In genomic region chr7:157429680-157430224, GRCh38 we compare ENCODE assay signal across 24 cellular contexts.
DNase-seq lines count a peak whose midpoint lies in the region; ATAC-seq, FAIRE-seq and TF ChIP-seq lines count a peak whose summit lies in the region.
"Had no signal": no experiment of that assay in that cellular context is flagged by ENCODE, and none has a peak within 500 bp of the region (broad histone marks: within the 10 kb centered on the region; RNA-seq: fewer than 3 reads in every experiment).

No MANE protein-coding gene starts in this region.

- no peaks in the 10 kb centered on the region for H3K36me3 Mint-ChIP-seq in stimulated activated effector memory CD8-positive, alpha-beta T cell treated with anti-CD3 and anti-CD28 coated beads, Interleukin-12 subunit alpha, Interleukin-12 subunit beta, amount 100 ng/mL, for 72 hours
- H3K36me3 Mint-ChIP-seq: CD8-positive, alpha-beta T cell had no signal

- intact Hi-C loops in lower lobe of right lung (cut with DNase I): no loop called here
- intact Hi-C loops in body of pancreas (cut with DNase I): no loop called here

- H3K27ac Mint-ChIP-seq in stimulated activated effector memory CD8-positive, alpha-beta T cell treated with anti-CD3 and anti-CD28 coated beads, Interleukin-12 subunit alpha, Interleukin-12 subunit beta, amount 100 ng/mL, for 72 hours: no peak overlapping the region
- H3K27ac Mint-ChIP-seq: CD8-positive, alpha-beta T cell had no signal

- ATAC-seq in lower lobe of right lung: no peak
- peak; percentile 12 for ATAC-seq in stimulated activated effector memory CD8-positive, alpha-beta T cell treated with anti-CD3 and anti-CD28 coated beads, Interleukin-12 subunit alpha, Interleukin-12 subunit beta, amount 100 ng/mL, for 72 hours
- ATAC-seq in body of pancreas: no peak
- ATAC-seq in HG02970 (IDR thresholded peaks at IDR 0.05; ENCODE audit: low FRiP score, unreplicated experiment): no peak
- ATAC-seq: A549; CD8-positive, alpha-beta T cell had no signal

- H3K27me3 ChIP-seq in bronchial epithelial cell (ENCODE audit: control insufficient read depth, insufficient read depth, low read length) (no peaks in the 10 kb centered on the region), lower lobe of right lung (ENCODE audit: low read depth) (no peaks in the 10 kb centered on the region), body of pancreas (no peaks in the 10 kb centered on the region)
- H3K27me3 ChIP-seq in effector memory CD4-positive, alpha-beta T cell (replicated peaks; ENCODE audit: control insufficient read depth, insufficient read depth, low read length, poor library complexity, severe bottlenecking): no peaks in the 10 kb centered on the region

- TF ChIP-seq CTCF in bronchial epithelial cell (IDR thresholded peaks at IDR 0.05; ENCODE audit: insufficient read depth, low read length, severe bottlenecking): no peak
- no peak for TF ChIP-seq CTCF in lower lobe of right lung (IDR thresholded peaks at IDR 0.05)
- TF ChIP-seq CTCF in body of pancreas (IDR thresholded peaks at IDR 0.05): no peak

- H3K4me3 Mint-ChIP-seq in stimulated activated effector memory CD8-positive, alpha-beta T cell treated with anti-CD3 and anti-CD28 coated beads, Interleukin-12 subunit alpha, Interleukin-12 subunit beta, amount 100 ng/mL, for 72 hours: no peak overlapping the region
- H3K4me3 Mint-ChIP-seq: CD8-positive, alpha-beta T cell had no signal

- H3K9me3 Mint-ChIP-seq in stimulated activated effector memory CD8-positive, alpha-beta T cell treated with anti-CD3 and anti-CD28 coated beads, Interleukin-12 subunit alpha, Interleukin-12 subunit beta, amount 100 ng/mL, for 72 hours: no peaks in the 10 kb centered on the region
- H3K9me3 Mint-ChIP-seq: CD8-positive, alpha-beta T cell had no signal

- H3K4me3 ChIP-seq in bronchial epithelial cell (ENCODE audit: low read depth, low read length) (no peak overlapping the region), lower lobe of right lung (no peak overlapping the region), body of pancreas (no peak overlapping the region)
- no peak overlapping the region for H3K4me3 ChIP-seq in effector memory CD4-positive, alpha-beta T cell (ENCODE audit: insufficient read depth, low read depth, low read length, poor library complexity, severe bottlenecking)
- H3K4me3 ChIP-seq: A549; BLaER1 treated with 17β-estradiol and CSF1 and Interleukin-3, amounts not matched to agents 10 nM and 100 nM had no signal

- peak; percentile 45 for DNase-seq in activated effector memory CD4-positive, alpha-beta T cell treated with anti-CD3 and anti-CD28 coated beads, Interleukin-2, amount 50 U/mL, for 16 hours
- DNase-seq in activated effector memory CD4-positive, alpha-beta T cell treated with Interleukin-2 at 50 U/mL for 16 hours: no peak
- DNase-seq in bronchial epithelial cell (ENCODE audit: low read depth) (no peak), lower lobe of right lung (peak; percentile 8), body of pancreas (no peak)
- DNase-seq in stimulated activated effector memory CD8-positive, alpha-beta T cell treated with anti-CD3 and anti-CD28 coated beads, Interleukin-12 subunit alpha, Interleukin-12 subunit beta, amount 100 ng/mL, for 72 hours (ENCODE audit: low spot score in 2 of 2): no peak
- no peak for DNase-seq in effector memory CD4-positive, alpha-beta T cell
- DNase-seq: AML-193, Caco-2, HCEC 1CT, IMR-90, NCI-H1092, NCI-H1417 treated with DMSO at 0.1 percent for 48 hours, NCI-H1694 treated with DMSO at 0.1 percent for 48 hours, NCI-H526 treated with DMSO at 0.1 percent for 48 hours, RPMI8226, SHP77 had no signal

- peaks cover 17% of the 10 kb centered on the region for H3K4me1 Mint-ChIP-seq in stimulated activated effector memory CD8-positive, alpha-beta T cell treated with anti-CD3 and anti-CD28 coated beads, Interleukin-12 subunit alpha, Interleukin-12 subunit beta, amount 100 ng/mL, for 72 hours

- no peak for TF ChIP-seq POLR2A in body of pancreas (IDR thresholded peaks at IDR 0.05)

- peaks cover 9% of the 10 kb centered on the region for H3K4me1 ChIP-seq in lower lobe of right lung
- H3K4me1 ChIP-seq in body of pancreas: peaks cover 6% of the 10 kb centered on the region
- H3K4me1 ChIP-seq in effector memory CD4-positive, alpha-beta T cell (ENCODE audit: control insufficient read depth, insufficient read depth, low read length, poor library complexity, severe bottlenecking): peaks cover 8% of the 10 kb centered on the region
- H3K4me1 ChIP-seq: Caco-2 had no signal

- H3K27ac ChIP-seq in lower lobe of right lung (no peak overlapping the region), body of pancreas (no peak overlapping the region)
- no peak overlapping the region for H3K27ac ChIP-seq in effector memory CD4-positive, alpha-beta T cell (ENCODE audit: insufficient read depth, low read length, poor library complexity, severe bottlenecking)
- H3K27ac ChIP-seq: A549; BLaER1 treated with 17β-estradiol and CSF1 and Interleukin-3, amounts not matched to agents 10 nM and 100 nM; KMS-11 had no signal

- H3K9me3 ChIP-seq in lower lobe of right lung: no peaks in the 10 kb centered on the region
- H3K9me3 ChIP-seq in body of pancreas: no peaks in the 10 kb centered on the region
- H3K9me3 ChIP-seq in effector memory CD4-positive, alpha-beta T cell (ENCODE audit: control insufficient read depth, low read length): no peaks in the 10 kb centered on the region
- H3K9me3 ChIP-seq: A549; BLaER1 treated with 17β-estradiol and CSF1 and Interleukin-3, amounts not matched to agents 10 nM and 100 nM; Caco-2 had no signal

- WGBS in body of pancreas, 2 donors: 70 to 76% methylated on average over 6 of the region's 6 CpGs

- H3K36me3 ChIP-seq in bronchial epithelial cell (ENCODE audit: control insufficient read depth, insufficient read depth, low read length): no peaks in the 10 kb centered on the region
- no peaks in the 10 kb centered on the region for H3K36me3 ChIP-seq in lower lobe of right lung
- no peaks in the 10 kb centered on the region for H3K36me3 ChIP-seq in body of pancreas (replicated peaks in 1 of 2; ENCODE audit: insufficient read depth in 1 of 2, low read depth in 2 of 2)
- no peaks in the 10 kb centered on the region for H3K36me3 ChIP-seq in effector memory CD4-positive, alpha-beta T cell (ENCODE audit: control insufficient read depth, insufficient read depth, low read length)

- FAIRE-seq in bronchial epithelial cell (lab: Jason Lieb, UNC): peak; percentile 47
- FAIRE-seq: A549, G401.6, H1 had no signal

Comparison
In these comparisons a context has a peak if more than half of its experiments do, and no peak if none do; other contexts are left out.
1. DNase-seq: peak in activated effector memory CD4-positive, alpha-beta T cell treated with anti-CD3 and anti-CD28 coated beads, Interleukin-2, amount 50 U/mL, for 16 hours (single experiment) and lower lobe of right lung (single experiment); none in activated effector memory CD4-positive, alpha-beta T cell treated with Interleukin-2 at 50 U/mL for 16 hours (single experiment), bronchial epithelial cell (single experiment), stimulated activated effector memory CD8-positive, alpha-beta T cell treated with anti-CD3 and anti-CD28 coated beads, Interleukin-12 subunit alpha, Interleukin-12 subunit beta, amount 100 ng/mL, for 72 hours (0 of 2), body of pancreas (0 of 4) and effector memory CD4-positive, alpha-beta T cell (0 of 3).